8 cellular contexts compared by ENCODE assay signal in genomic region chr13:32538234-32538620, GRCh38. TPM values are rescaled to one million over a fixed set of nuclear protein-coding genes. Genes with fewer than 3 reads are reported as not detected.
A peak's percentile ranks its signal among the peaks of the same experiment; 100 is the strongest.
DNase-seq lines count a peak whose midpoint lies in the region; ATAC-seq, FAIRE-seq and TF ChIP-seq lines count a peak whose summit lies in the region.

No MANE protein-coding gene starts in this region.

- H3K4me1 Mint-ChIP-seq in GM23338 = peaks cover 19% of the 10 kb centered on the region

- H3K27me3 Mint-ChIP-seq in GM23338 (ENCODE audit: insufficient read depth, low read depth, poor library complexity) = no peaks in the 10 kb centered on the region

- H3K27ac Mint-ChIP-seq in GM23338 = peak overlapping the region; percentile 97

- intact Hi-C loops in ascending aorta (cut with DNase I) = loop anchor here (1.0 to 5.0 kb wide), 5 partner anchors 49 to 1004 kb away; partner anchors contain the start of genes BRCA2, N4BP2L1, PDS5B and ZAR1L

- H3K27ac ChIP-seq in GM23338 (ENCODE audit: low read depth) (peak overlapping the region; percentile 92), ascending aorta (peak overlapping the region; percentile 81 to 93), small intestine (ENCODE audit: low read depth in 1 of 2, low read length in 1 of 2) (peak overlapping the region; percentile 93 to 97)

- no peaks in the 10 kb centered on the region; the same call in none of the 2 replicates for H4K20me1 ChIP-seq in GM23338 (replicated peaks; ENCODE audit: insufficient read depth)

- H3K79me2 ChIP-seq in GM23338 (replicated peaks; ENCODE audit: insufficient read depth) = peaks cover 50% of the 10 kb centered on the region

- H3K4me3 Mint-ChIP-seq in GM23338 = peak overlapping the region; percentile 96

- H3K4me3 ChIP-seq in GM23338 = peak overlapping the region; percentile 72
- H3K4me3 ChIP-seq in ascending aorta = peak overlapping the region; percentile 76 to 83
- H3K4me3 ChIP-seq in iPS-11a (ENCODE audit: low read depth, low read length) = peak overlapping the region; percentile 87
- H3K4me3 ChIP-seq in small intestine (ENCODE audit: low read depth in 1 of 2, low read length in 2 of 2) = peak overlapping the region; percentile 65 to 85

- H3K9me3 ChIP-seq in ascending aorta (no peaks in the 10 kb centered on the region), small intestine (ENCODE audit: control insufficient read depth, low read depth) (no peaks in the 10 kb centered on the region)

- no peak for FAIRE-seq in small intestine (lab: Jason Lieb, UNC)

- peaks cover 5% of the 10 kb centered on the region for H3K4me1 ChIP-seq in GM23338 (ENCODE audit: insufficient read depth)
- peaks cover 3 to 24% of the 10 kb centered on the region in 2 donors for H3K4me1 ChIP-seq in ascending aorta
- peaks cover 0 to 3% of the 10 kb centered on the region in 2 donors for H3K4me1 ChIP-seq in small intestine (ENCODE audit: control insufficient read depth in 2 of 2, insufficient read depth in 1 of 2, low read depth in 1 of 2, low read length in 1 of 2)

- H3K36me3 ChIP-seq in GM23338 (ENCODE audit: insufficient read depth) = peaks cover 16% of the 10 kb centered on the region; the same call in 1 of the 2 replicates
- H3K36me3 ChIP-seq in ascending aorta = peaks cover 8 to 12% of the 10 kb centered on the region in 2 donors
- peaks cover 0 to 3% of the 10 kb centered on the region in 2 donors for H3K36me3 ChIP-seq in small intestine (ENCODE audit: control insufficient read depth in 2 of 2, insufficient read depth in 2 of 2, low read length in 2 of 2)

- DNase-seq in SHP77 (lab: John Stamatoyannopoulos, UW) (peak; percentile 10 to 31), SHP77 treated with DMSO at 0.1 percent for 48 hours (lab: John Stamatoyannopoulos, UW) (no peak), GM23338 (ENCODE audit: low spot score) (no peak), KG1 (lab: John Stamatoyannopoulos, UW) (peak; percentile 73), ascending aorta (ENCODE audit: low spot score in 2 of 2) (peak in 1 of 2 donors; percentile 71), small intestine (no peak), DMS153 (lab: John Stamatoyannopoulos, UW) (no peak)

- no peaks in the 10 kb centered on the region for H3K9me2 ChIP-seq in GM23338 (ENCODE audit: insufficient read depth)

- H2AFZ ChIP-seq in GM23338 = peak overlapping the region; percentile 40; the same call in 1 of the 2 replicates

- peaks cover 30% of the 10 kb centered on the region for H3K36me3 Mint-ChIP-seq in GM23338 (ENCODE audit: low read depth)

- 0 to 1% (median 0%) methylated on average over 20 of the region's 20 CpGs for WGBS in small intestine, 3 donors

- H3K4me2 ChIP-seq in GM23338 = peak overlapping the region; percentile 80

- no peaks in the 10 kb centered on the region for H3F3A ChIP-seq in GM23338 (replicated peaks; ENCODE audit: low read depth)

- TF ChIP-seq CTCF in GM23338 (conservative IDR thresholded peaks at IDR 0.05; ENCODE audit: low read depth in 2 of 2) (no peak), ascending aorta (IDR thresholded peaks at IDR 0.05) (no peak)

- ATAC-seq in GM23338 = peak; percentile 56

- H3K27me3 ChIP-seq in GM23338 (ENCODE audit: insufficient read depth) (no peaks in the 10 kb centered on the region), ascending aorta (no peaks in the 10 kb centered on the region), small intestine (ENCODE audit: control insufficient read depth in 2 of 2, insufficient read depth in 2 of 2, low read length in 2 of 2) (no peaks in the 10 kb centered on the region)

- no peaks in the 10 kb centered on the region; the same call in 2 of the 3 replicates for H3K9me3 Mint-ChIP-seq in GM23338

TF ChIP-seq in GM23338, 12 proteins besides CTCF, POLR2A, EP300 and RAD21:
- TF ChIP-seq ZNF331 (CRISPR knock-in tag; IDR thresholded peaks at IDR 0.05; ENCODE audit: low read depth) = no peak

RNA-seq across cellular contexts. Expression of gene N4BP2L2, which starts 0.4 kb away (rescaled TPM):
- total RNA-seq in GM23338 (2014; rRNA removed; shearing (Covaris generic)) = 63.1 and 82.5 TPM in 2 replicates
- polyA plus RNA-seq in GM23338 (2016; fragmentation: Nextera tagmentation; extraction: Ambion mirVana) (149 and 160 TPM in 2 replicates), small intestine (10 to 100 TPM; 31.9 to 45.0 (median 34.6) TPM)
- 137 TPM for total RNA-seq in ascending aorta

RNA-seq across cellular contexts. Expression of gene PDS5B, which starts 48.0 kb away (rescaled TPM):
- total RNA-seq in GM23338 (2014; rRNA removed; shearing (Covaris generic)) = 43.9 and 44.2 TPM in 2 replicates
- polyA plus RNA-seq in GM23338 (2016; fragmentation: Nextera tagmentation; extraction: Ambion mirVana) = 35.8 and 46.5 TPM in 2 replicates
- total RNA-seq in ascending aorta = 31.0 TPM
- polyA plus RNA-seq in small intestine = 1 to 10 TPM; 6.5 to 8.8 (median 6.8) TPM

Comparison
In these comparisons a context has a peak if more than half of its experiments do, and no peak if none do; other contexts are left out.
1. DNase-seq: peak in SHP77 (2 of 2) and KG1 (single experiment); none in SHP77 treated with DMSO at 0.1 percent for 48 hours (single experiment), GM23338 (single experiment), small intestine (single experiment) and DMS153 (single experiment).
2. Peak in every context shown above with its lines, with median percentiles within 50 percentile points of each other: H3K27ac ChIP-seq and H3K4me3 ChIP-seq.